ENCODE assay signal across 8 cellular contexts in the genomic region with DNA sequence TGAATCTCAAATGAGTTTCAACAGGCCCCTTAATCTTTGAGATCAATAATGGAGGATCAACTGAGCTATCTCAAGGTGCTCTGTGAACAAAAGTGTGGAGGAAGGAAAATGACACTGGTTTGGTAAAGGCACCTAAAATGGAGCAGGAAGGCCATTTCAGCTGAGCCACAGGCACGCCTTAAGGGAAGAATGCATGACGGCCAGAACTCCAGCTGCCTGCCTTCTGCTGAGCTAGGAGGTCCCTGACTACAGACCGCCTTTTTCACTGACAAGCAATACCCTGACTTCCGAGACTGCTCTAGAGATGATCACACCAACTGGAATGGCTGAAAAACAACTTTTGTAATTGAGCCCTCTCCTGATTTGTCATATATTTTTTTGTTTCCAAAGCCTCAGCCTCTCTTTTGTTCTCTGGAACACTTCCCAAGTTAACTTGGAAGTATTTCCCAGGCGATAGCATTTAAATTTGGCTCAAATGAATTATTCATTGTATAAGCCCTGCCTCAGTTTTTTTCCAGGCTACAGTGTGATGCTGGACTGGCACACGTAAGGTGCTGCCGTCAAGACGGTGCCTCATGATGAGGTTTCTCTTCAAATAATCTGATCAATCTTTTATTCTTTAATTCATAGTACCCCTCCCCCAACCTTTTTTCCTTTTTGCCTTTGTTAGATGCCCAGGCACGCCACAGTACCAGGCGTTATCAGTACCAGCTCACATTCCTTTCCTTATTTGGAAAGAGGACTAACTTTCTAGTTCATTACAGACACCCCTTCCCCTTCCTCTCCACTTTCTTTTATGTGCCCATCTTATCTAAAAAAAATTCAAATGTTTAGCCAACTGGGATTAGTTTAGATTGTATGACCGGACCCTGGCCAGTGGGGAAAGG.
DNase-seq lines count a peak whose midpoint lies in the region; ATAC-seq, FAIRE-seq and TF ChIP-seq lines count a peak whose summit lies in the region.
"Not testable (repeated sequence)": the region's sequence is repeated elsewhere in the genome, so short reads cannot be mapped to it uniquely, and the experiment has no call there.

No MANE protein-coding gene starts in this region.

- no CpG with 5 or more reads among the region's 11 CpGs for WGBS in iPS DF 6.9 (ENCODE audit: insufficient coverage, insufficient read length)

- not testable (repeated sequence) for H3K27ac ChIP-seq in iPS DF 6.9 (ENCODE audit: low read length); vagina

- not testable (repeated sequence) for TF ChIP-seq POLR2A in vagina (IDR thresholded peaks at IDR 0.05)

- ATAC-seq in mucosa of descending colon: peak; percentile 64

- not testable (repeated sequence) for H3K9me3 ChIP-seq in iPS DF 6.9 (ENCODE audit: control insufficient read depth, insufficient read depth, low read length); mucosa of descending colon; vagina

- not testable (repeated sequence) for TF ChIP-seq CTCF in bronchial epithelial cell (IDR thresholded peaks at IDR 0.05; ENCODE audit: insufficient read depth, low read length, severe bottlenecking); fibroblast of mammary gland (conservative IDR thresholded peaks at IDR 0.05; ENCODE audit: control insufficient read depth, insufficient read depth, low read depth, low read length); mucosa of descending colon (IDR thresholded peaks at IDR 0.05); vagina (IDR thresholded peaks at IDR 0.05)

- FAIRE-seq in bronchial epithelial cell (lab: Jason Lieb, UNC): not testable (repeated sequence)

- intact Hi-C loops in mucosa of descending colon (cut with DNase I, micrococcal nuclease); vagina (cut with DNase I): not testable (repeated sequence)

- H3K4me1 ChIP-seq in iPS DF 6.9 (ENCODE audit: control insufficient read depth, insufficient read depth, low read length); mucosa of descending colon (ENCODE audit: low read depth); vagina: not testable (repeated sequence)

- H3K4me3 ChIP-seq in bronchial epithelial cell (ENCODE audit: low read depth, low read length); fibroblast of mammary gland (ENCODE audit: control insufficient read depth, low read depth, low read length); iPS DF 6.9 (ENCODE audit: low read length); mucosa of descending colon; vagina: not testable (repeated sequence)

- peak; percentile 6 for DNase-seq in GM04503 (ENCODE audit: low read depth)
- DNase-seq in RPMI8226: peak; percentile 2
- DNase-seq in bronchial epithelial cell (ENCODE audit: low read depth): peak; percentile 48
- peak; percentile 14 for DNase-seq in fibroblast of mammary gland (ENCODE audit: low read depth)
- peak; percentile 7 for DNase-seq in iPS DF 6.9 (ENCODE audit: low read depth, low spot score)
- peak; percentile 38 to 45 (median 40) for DNase-seq in mucosa of descending colon
- peak; percentile 46 for DNase-seq in renal cortical epithelial cell (ENCODE audit: low read depth)
- peak; percentile 72 to 92 for DNase-seq in vagina (ENCODE audit: extremely low spot score in 2 of 2)

- not testable (repeated sequence) for H3K36me3 ChIP-seq in bronchial epithelial cell (ENCODE audit: control insufficient read depth, insufficient read depth, low read length); iPS DF 6.9 (ENCODE audit: control insufficient read depth, insufficient read depth, low read length); mucosa of descending colon (ENCODE audit: low read depth); vagina

- not testable (repeated sequence) for H3K27me3 ChIP-seq in bronchial epithelial cell (ENCODE audit: control insufficient read depth, insufficient read depth, low read length); iPS DF 6.9 (ENCODE audit: control insufficient read depth, insufficient read depth, low read length); vagina

Comparison
In these comparisons a context has a peak if more than half of its experiments do, and no peak if none do; other contexts are left out.
1. DNase-seq: peak in every context shown above with its lines; median percentile 82 in vagina; 48 in bronchial epithelial cell; 46 in renal cortical epithelial cell; 40 in mucosa of descending colon; 14 in fibroblast of mammary gland; 7 in iPS DF 6.9; 6 in GM04503; 2 in RPMI8226.